ENCODE assay signal across 1 cellular context in the genomic region with DNA sequence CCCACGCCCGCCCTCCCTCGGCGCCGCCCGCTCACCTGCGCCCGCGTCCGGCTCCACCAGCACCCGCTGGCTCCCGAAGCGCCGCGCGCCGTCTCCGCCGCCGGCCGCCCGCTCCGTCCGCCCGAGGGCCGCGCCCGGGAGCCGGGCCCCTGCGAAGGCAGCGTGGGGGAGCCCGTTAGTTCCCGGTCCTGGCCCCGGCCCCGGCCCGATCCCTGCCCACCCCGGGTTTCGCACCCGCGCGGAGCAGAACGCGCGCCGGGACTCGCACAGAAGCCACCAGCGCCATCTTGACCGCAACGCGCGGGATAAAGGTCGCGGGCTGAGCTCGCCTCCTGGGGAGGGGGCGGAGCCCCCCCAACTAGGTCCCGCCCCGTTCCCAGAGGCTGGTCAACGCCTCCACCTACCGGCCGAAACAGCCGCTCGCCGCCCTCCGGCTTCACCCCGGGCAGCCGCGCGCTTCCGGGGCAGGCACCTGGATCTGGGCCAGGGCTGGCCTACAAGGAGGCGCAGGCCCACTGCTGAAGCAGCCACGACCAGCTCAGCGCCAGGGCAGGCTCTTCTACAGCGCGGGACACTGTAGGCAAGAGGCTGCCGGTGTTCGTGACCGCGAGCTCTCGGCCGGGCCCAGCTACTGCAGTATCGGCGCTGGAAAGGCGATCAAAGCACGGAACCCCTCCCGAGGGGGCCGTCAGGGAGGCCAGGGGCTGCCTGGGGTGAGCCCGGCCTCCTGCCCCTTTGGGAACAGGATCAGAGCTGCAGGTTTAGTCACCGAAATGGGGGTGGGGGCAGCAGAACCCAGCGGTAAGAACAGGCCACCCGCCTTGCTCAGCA.
TF ChIP-seq lines count a peak whose summit lies in the region.

A gene with protein sequence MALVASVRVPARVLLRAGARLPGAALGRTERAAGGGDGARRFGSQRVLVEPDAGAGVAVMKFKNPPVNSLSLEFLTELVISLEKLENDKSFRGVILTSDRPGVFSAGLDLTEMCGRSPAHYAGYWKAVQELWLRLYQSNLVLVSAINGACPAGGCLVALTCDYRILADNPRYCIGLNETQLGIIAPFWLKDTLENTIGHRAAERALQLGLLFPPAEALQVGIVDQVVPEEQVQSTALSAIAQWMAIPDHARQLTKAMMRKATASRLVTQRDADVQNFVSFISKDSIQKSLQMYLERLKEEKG (minus strand): TSS at position 307 of the 831 bp plus-strand sequence. CDS start 21 bp downstream, at position 286.

TF ChIP-seq in HepG2, 621 proteins besides CTCF, POLR2A, EP300 and RAD21 (continued from another document and continues in another):
- TF ChIP-seq, protein P1, sequence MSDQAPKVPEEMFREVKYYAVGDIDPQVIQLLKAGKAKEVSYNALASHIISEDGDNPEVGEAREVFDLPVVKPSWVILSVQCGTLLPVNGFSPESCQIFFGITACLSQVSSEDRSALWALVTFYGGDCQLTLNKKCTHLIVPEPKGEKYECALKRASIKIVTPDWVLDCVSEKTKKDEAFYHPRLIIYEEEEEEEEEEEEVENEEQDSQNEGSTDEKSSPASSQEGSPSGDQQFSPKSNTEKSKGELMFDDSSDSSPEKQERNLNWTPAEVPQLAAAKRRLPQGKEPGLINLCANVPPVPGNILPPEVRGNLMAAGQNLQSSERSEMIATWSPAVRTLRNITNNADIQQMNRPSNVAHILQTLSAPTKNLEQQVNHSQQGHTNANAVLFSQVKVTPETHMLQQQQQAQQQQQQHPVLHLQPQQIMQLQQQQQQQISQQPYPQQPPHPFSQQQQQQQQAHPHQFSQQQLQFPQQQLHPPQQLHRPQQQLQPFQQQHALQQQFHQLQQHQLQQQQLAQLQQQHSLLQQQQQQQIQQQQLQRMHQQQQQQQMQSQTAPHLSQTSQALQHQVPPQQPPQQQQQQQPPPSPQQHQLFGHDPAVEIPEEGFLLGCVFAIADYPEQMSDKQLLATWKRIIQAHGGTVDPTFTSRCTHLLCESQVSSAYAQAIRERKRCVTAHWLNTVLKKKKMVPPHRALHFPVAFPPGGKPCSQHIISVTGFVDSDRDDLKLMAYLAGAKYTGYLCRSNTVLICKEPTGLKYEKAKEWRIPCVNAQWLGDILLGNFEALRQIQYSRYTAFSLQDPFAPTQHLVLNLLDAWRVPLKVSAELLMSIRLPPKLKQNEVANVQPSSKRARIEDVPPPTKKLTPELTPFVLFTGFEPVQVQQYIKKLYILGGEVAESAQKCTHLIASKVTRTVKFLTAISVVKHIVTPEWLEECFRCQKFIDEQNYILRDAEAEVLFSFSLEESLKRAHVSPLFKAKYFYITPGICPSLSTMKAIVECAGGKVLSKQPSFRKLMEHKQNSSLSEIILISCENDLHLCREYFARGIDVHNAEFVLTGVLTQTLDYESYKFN (CRISPR knock-in tag; conservative IDR thresholded peaks at IDR 0.05) = peak; percentile 64
- TF ChIP-seq FOSL2 (CRISPR knock-in tag; IDR thresholded peaks at IDR 0.05) = peak; percentile 44; the same call in 1 of the 2 replicates
- peak; percentile 85; the same call in 1 of the 2 replicates for TF ChIP-seq CCDC6 (CRISPR knock-in tag; IDR thresholded peaks at IDR 0.05)
- TF ChIP-seq ERF (CRISPR knock-in tag; IDR thresholded peaks at IDR 0.05) = peak; percentile 68
- TF ChIP-seq TAF15 (IDR thresholded peaks at IDR 0.05; ENCODE audit: low read depth, low read length, poor library complexity, severe bottlenecking) = no peak
- TF ChIP-seq, protein P2, sequence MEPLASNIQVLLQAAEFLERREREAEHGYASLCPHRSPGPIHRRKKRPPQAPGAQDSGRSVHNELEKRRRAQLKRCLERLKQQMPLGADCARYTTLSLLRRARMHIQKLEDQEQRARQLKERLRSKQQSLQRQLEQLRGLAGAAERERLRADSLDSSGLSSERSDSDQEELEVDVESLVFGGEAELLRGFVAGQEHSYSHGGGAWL (CRISPR knock-in tag; IDR thresholded peaks at IDR 0.05) = peak; percentile 61; the same call in 1 of the 2 replicates
- TF ChIP-seq EEA1 (CRISPR knock-in tag; IDR thresholded peaks at IDR 0.05; ENCODE audit: borderline replicate concordance) = no peak
- no peak for TF ChIP-seq NFRKB (IDR thresholded peaks at IDR 0.05)
- peak; percentile 69; the same call in 1 of the 2 replicates for TF ChIP-seq SOX5 (CRISPR knock-in tag; IDR thresholded peaks at IDR 0.05; ENCODE audit: borderline replicate concordance)
- TF ChIP-seq, protein P3, sequence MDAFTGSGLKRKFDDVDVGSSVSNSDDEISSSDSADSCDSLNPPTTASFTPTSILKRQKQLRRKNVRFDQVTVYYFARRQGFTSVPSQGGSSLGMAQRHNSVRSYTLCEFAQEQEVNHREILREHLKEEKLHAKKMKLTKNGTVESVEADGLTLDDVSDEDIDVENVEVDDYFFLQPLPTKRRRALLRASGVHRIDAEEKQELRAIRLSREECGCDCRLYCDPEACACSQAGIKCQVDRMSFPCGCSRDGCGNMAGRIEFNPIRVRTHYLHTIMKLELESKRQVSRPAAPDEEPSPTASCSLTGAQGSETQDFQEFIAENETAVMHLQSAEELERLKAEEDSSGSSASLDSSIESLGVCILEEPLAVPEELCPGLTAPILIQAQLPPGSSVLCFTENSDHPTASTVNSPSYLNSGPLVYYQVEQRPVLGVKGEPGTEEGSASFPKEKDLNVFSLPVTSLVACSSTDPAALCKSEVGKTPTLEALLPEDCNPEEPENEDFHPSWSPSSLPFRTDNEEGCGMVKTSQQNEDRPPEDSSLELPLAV (CRISPR knock-in tag; conservative IDR thresholded peaks at IDR 0.05; ENCODE audit: low read depth) = 0 out of 2 replicates have a peak, but pooled peaks have one; percentile 26
- TF ChIP-seq ZIK1 (CRISPR knock-in tag; IDR thresholded peaks at IDR 0.05; ENCODE audit: borderline replicate concordance, low read depth) = no peak; the same call in 1 of the 2 replicates
- TF ChIP-seq, protein P4, sequence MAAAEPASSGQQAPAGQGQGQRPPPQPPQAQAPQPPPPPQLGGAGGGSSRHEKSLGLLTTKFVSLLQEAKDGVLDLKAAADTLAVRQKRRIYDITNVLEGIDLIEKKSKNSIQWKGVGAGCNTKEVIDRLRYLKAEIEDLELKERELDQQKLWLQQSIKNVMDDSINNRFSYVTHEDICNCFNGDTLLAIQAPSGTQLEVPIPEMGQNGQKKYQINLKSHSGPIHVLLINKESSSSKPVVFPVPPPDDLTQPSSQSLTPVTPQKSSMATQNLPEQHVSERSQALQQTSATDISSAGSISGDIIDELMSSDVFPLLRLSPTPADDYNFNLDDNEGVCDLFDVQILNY (CRISPR knock-in tag; conservative IDR thresholded peaks at IDR 0.05) = 0 out of 2 replicates have a peak, but pooled peaks have one; percentile 18
- TF ChIP-seq POGZ (CRISPR knock-in tag; IDR thresholded peaks at IDR 0.05) = peak; percentile 71
- TF ChIP-seq, protein P5, sequence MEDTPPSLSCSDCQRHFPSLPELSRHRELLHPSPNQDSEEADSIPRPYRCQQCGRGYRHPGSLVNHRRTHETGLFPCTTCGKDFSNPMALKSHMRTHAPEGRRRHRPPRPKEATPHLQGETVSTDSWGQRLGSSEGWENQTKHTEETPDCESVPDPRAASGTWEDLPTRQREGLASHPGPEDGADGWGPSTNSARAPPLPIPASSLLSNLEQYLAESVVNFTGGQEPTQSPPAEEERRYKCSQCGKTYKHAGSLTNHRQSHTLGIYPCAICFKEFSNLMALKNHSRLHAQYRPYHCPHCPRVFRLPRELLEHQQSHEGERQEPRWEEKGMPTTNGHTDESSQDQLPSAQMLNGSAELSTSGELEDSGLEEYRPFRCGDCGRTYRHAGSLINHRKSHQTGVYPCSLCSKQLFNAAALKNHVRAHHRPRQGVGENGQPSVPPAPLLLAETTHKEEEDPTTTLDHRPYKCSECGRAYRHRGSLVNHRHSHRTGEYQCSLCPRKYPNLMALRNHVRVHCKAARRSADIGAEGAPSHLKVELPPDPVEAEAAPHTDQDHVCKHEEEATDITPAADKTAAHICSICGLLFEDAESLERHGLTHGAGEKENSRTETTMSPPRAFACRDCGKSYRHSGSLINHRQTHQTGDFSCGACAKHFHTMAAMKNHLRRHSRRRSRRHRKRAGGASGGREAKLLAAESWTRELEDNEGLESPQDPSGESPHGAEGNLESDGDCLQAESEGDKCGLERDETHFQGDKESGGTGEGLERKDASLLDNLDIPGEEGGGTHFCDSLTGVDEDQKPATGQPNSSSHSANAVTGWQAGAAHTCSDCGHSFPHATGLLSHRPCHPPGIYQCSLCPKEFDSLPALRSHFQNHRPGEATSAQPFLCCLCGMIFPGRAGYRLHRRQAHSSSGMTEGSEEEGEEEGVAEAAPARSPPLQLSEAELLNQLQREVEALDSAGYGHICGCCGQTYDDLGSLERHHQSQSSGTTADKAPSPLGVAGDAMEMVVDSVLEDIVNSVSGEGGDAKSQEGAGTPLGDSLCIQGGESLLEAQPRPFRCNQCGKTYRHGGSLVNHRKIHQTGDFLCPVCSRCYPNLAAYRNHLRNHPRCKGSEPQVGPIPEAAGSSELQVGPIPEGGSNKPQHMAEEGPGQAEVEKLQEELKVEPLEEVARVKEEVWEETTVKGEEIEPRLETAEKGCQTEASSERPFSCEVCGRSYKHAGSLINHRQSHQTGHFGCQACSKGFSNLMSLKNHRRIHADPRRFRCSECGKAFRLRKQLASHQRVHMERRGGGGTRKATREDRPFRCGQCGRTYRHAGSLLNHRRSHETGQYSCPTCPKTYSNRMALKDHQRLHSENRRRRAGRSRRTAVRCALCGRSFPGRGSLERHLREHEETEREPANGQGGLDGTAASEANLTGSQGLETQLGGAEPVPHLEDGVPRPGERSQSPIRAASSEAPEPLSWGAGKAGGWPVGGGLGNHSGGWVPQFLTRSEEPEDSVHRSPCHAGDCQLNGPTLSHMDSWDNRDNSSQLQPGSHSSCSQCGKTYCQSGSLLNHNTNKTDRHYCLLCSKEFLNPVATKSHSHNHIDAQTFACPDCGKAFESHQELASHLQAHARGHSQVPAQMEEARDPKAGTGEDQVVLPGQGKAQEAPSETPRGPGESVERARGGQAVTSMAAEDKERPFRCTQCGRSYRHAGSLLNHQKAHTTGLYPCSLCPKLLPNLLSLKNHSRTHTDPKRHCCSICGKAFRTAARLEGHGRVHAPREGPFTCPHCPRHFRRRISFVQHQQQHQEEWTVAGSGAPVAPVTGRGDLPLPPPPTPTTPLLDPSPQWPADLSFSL (CRISPR knock-in tag; IDR thresholded peaks at IDR 0.05) = no peak; the same call in 1 of the 2 replicates
- peak; percentile 49; the same call in 1 of the 2 replicates for TF ChIP-seq ISL2 (CRISPR knock-in tag; IDR thresholded peaks at IDR 0.05)
- peak; percentile 65; the same call in 1 of the 2 replicates for TF ChIP-seq ZBTB7B (CRISPR knock-in tag; IDR thresholded peaks at IDR 0.05)
- peak; percentile 98 for TF ChIP-seq ELF1 (CRISPR knock-in tag; IDR thresholded peaks at IDR 0.05)
- TF ChIP-seq TMF1 (CRISPR knock-in tag; IDR thresholded peaks at IDR 0.05; ENCODE audit: low read depth) = peak; percentile 50
- TF ChIP-seq ZFP36L1 (CRISPR knock-in tag; IDR thresholded peaks at IDR 0.05) = peak; percentile 53; the same call in 1 of the 2 replicates
- TF ChIP-seq PHF20 (CRISPR knock-in tag; IDR thresholded peaks at IDR 0.05) = peak; percentile 57; the same call in 1 of the 2 replicates
- TF ChIP-seq NCOR1 (IDR thresholded peaks at IDR 0.05; ENCODE audit: borderline replicate concordance, low read length) = 0 out of 2 replicates have a peak, but pooled peaks have one; percentile 26
- TF ChIP-seq ZNF780A (CRISPR knock-in tag; IDR thresholded peaks at IDR 0.05) = no peak
- TF ChIP-seq, protein P6, sequence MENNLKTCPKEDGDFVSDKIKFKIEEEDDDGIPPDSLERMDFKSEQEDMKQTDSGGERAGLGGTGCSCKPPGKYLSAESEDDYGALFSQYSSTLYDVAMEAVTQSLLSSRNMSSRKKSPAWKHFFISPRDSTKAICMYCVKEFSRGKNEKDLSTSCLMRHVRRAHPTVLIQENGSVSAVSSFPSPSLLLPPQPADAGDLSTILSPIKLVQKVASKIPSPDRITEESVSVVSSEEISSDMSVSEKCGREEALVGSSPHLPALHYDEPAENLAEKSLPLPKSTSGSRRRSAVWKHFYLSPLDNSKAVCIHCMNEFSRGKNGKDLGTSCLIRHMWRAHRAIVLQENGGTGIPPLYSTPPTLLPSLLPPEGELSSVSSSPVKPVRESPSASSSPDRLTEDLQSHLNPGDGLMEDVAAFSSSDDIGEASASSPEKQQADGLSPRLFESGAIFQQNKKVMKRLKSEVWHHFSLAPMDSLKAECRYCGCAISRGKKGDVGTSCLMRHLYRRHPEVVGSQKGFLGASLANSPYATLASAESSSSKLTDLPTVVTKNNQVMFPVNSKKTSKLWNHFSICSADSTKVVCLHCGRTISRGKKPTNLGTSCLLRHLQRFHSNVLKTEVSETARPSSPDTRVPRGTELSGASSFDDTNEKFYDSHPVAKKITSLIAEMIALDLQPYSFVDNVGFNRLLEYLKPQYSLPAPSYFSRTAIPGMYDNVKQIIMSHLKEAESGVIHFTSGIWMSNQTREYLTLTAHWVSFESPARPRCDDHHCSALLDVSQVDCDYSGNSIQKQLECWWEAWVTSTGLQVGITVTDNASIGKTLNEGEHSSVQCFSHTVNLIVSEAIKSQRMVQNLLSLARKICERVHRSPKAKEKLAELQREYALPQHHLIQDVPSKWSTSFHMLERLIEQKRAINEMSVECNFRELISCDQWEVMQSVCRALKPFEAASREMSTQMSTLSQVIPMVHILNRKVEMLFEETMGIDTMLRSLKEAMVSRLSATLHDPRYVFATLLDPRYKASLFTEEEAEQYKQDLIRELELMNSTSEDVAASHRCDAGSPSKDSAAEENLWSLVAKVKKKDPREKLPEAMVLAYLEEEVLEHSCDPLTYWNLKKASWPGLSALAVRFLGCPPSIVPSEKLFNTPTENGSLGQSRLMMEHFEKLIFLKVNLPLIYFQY (CRISPR knock-in tag; IDR thresholded peaks at IDR 0.05; ENCODE audit: borderline replicate concordance) = peak; percentile 78; the same call in 1 of the 2 replicates
- peak; percentile 62; the same call in 1 of the 2 replicates for TF ChIP-seq ZC3H13 (CRISPR knock-in tag; IDR thresholded peaks at IDR 0.05)
- peak; percentile 88 for TF ChIP-seq ESRRA (CRISPR knock-in tag; IDR thresholded peaks at IDR 0.05; ENCODE audit: low read depth)
- no peak for TF ChIP-seq ARNT (IDR thresholded peaks at IDR 0.05)
- no peak for TF ChIP-seq ZNF382 (CRISPR knock-in tag; IDR thresholded peaks at IDR 0.05; ENCODE audit: borderline replicate concordance)
- TF ChIP-seq PITX1 (CRISPR knock-in tag; IDR thresholded peaks at IDR 0.05) = peak; percentile 39; the same call in 1 of the 2 replicates
- peak; percentile 88 for TF ChIP-seq TBL1XR1 (IDR thresholded peaks at IDR 0.05; ENCODE audit: borderline replicate concordance, low read length, partially characterized antibody)
- TF ChIP-seq NFIB (CRISPR knock-in tag; IDR thresholded peaks at IDR 0.05; ENCODE audit: borderline replicate concordance) = 0 out of 2 replicates have a peak, but pooled peaks have one; percentile 52
- TF ChIP-seq, protein P7, sequence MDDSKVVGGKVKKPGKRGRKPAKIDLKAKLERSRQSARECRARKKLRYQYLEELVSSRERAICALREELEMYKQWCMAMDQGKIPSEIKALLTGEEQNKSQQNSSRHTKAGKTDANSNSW (CRISPR knock-in tag; IDR thresholded peaks at IDR 0.05; ENCODE audit: borderline replicate concordance) = peak; percentile 62; the same call in 1 of the 2 replicates
- TF ChIP-seq ZNF614 (CRISPR knock-in tag; IDR thresholded peaks at IDR 0.05; ENCODE audit: borderline replicate concordance) = peak; percentile 95
- TF ChIP-seq ZNF891 (CRISPR knock-in tag; IDR thresholded peaks at IDR 0.05) = peak; percentile 79
- peak; percentile 26; the same call in 1 of the 2 replicates for TF ChIP-seq FOXJ3 (CRISPR knock-in tag; IDR thresholded peaks at IDR 0.05; ENCODE audit: borderline replicate concordance)
- TF ChIP-seq MTA1 (CRISPR knock-in tag; IDR thresholded peaks at IDR 0.05; ENCODE audit: borderline replicate concordance) = peak; percentile 84
- no peak for TF ChIP-seq HMGA1 (CRISPR knock-in tag; conservative IDR thresholded peaks at IDR 0.05)
- TF ChIP-seq, protein P8, sequence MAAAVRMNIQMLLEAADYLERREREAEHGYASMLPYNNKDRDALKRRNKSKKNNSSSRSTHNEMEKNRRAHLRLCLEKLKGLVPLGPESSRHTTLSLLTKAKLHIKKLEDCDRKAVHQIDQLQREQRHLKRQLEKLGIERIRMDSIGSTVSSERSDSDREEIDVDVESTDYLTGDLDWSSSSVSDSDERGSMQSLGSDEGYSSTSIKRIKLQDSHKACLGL (CRISPR knock-in tag; IDR thresholded peaks at IDR 0.05) = peak; percentile 76
